In the genomic region with DNA sequence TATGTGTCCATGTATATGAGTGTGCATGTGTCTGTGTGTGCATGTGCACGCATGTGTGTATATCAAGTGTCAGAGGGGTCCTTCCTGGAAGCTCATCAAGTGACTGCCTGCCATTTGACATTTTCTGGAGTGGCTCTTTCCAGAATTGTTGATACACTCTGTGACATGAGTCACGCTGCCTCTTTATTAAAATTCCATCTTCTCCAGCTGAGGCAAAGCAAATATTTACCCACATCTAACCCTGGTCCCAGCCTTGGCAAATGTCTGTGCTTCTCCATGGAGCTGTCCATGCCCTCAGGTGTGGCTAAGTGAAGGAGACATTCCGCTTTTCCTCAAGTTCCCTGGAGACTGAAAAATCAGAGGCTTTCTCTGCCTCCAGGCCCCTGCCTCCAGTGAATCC, we compare ENCODE assay signal across 22 cellular contexts.
DNase-seq lines count a peak whose midpoint lies in the region; ATAC-seq and TF ChIP-seq lines count a peak whose summit lies in the region.
"Had no signal": no experiment of that assay in that cellular context is flagged by ENCODE, and none has a peak within 500 bp of the region (broad histone marks: within the 10 kb centered on the region; RNA-seq: fewer than 3 reads in every experiment).

No MANE protein-coding gene starts in this region.

- CTCF ChIA-PET in Caco-2 (lab: Charles Lee): interaction anchor here (0.8 kb wide), 1 partner anchor 9 kb away, joined by 3 read pairs; no protein-coding TSS in a partner anchor

- TF ChIP-seq CTCF in upper lobe of left lung (IDR thresholded peaks at IDR 0.05): no peak
- TF ChIP-seq CTCF in glutamatergic neuron (IDR thresholded peaks at IDR 0.05; ENCODE audit: partially characterized antibody, unreplicated experiment): no peak
- TF ChIP-seq CTCF in Caco-2 (IDR thresholded peaks at IDR 0.05; ENCODE audit: insufficient read depth in 1 of 2, low read depth in 1 of 2, low read length in 1 of 2, severe bottlenecking in 1 of 2, unreplicated experiment in 1 of 2): no peak

- ATAC-seq in upper lobe of left lung (ENCODE audit: low FRiP score in 2 of 2): peak; percentile 45 to 82

- 66 to 80% methylated on average over 3 of the region's 3 CpGs for WGBS in upper lobe of left lung, 2 donors

- no TSS peak for BruUV-seq in Caco-2 (replicated peaks; lab: Mats Ljungman, UMichigan)

- peak; percentile 11 for DNase-seq in NCI-H146 (lab: John Stamatoyannopoulos, UW)
- no peak for DNase-seq in NCI-H146 treated with DMSO at 0.1 percent for 48 hours (lab: John Stamatoyannopoulos, UW; ENCODE audit: unreplicated experiment)
- peak; percentile 79 for DNase-seq in NCI-H345 (lab: John Stamatoyannopoulos, UW)
- peak; percentile 85 to 90 for DNase-seq in SHP77 (lab: John Stamatoyannopoulos, UW)
- DNase-seq in upper lobe of left lung: peak in 1 of 2 donors; percentile 67
- no peak for DNase-seq in glutamatergic neuron
- DNase-seq in Caco-2: no peak
- no peak for DNase-seq in NAMALWA (ENCODE audit: low spot score)
- DNase-seq: activated CD4-positive, alpha-beta T cell treated with anti-CD3 and anti-CD28 coated beads for 48 hours; activated CD8-positive, alpha-beta memory T cell treated with anti-CD3 and anti-CD28 coated beads, Interleukin-2, amount 50 U/mL, for 48 hours; activated effector memory CD4-positive, alpha-beta T cell treated with anti-CD3 and anti-CD28 coated beads, Interleukin-2, amount 50 U/mL, for 16 hours; BE2C; Calu3; GM23248; hypothalamus; Karpas-422; kidney; NCI-H1694; stimulated activated CD4-positive, alpha-beta T cell treated with anti-CD3 and anti-CD28 coated beads, Interleukin-1b, Interleukin-23, amount 100 ng/mL, for 48 hours had no signal

- no peak overlapping the region for H3K4me3 ChIP-seq in upper lobe of left lung
- no peak overlapping the region for H3K4me3 ChIP-seq in Caco-2 (ENCODE audit: low read depth, low read length)
- H3K4me3 ChIP-seq: GM23248 had no signal

- H3K36me3 Mint-ChIP-seq in glutamatergic neuron (ENCODE audit: unreplicated experiment) (no peaks in the 10 kb centered on the region), Caco-2 (ENCODE audit: insufficient read depth, unreplicated experiment) (no peaks in the 10 kb centered on the region)

- POLR2A ChIA-PET in Caco-2 (lab: Charles Lee): no interaction called here

- H3K27ac ChIP-seq in upper lobe of left lung: peak overlapping the region in 3 of 4 donors; percentile 14 to 71 (median 62)
- H3K27ac ChIP-seq: GM23248 had no signal

- H3K4me1 Mint-ChIP-seq in glutamatergic neuron (ENCODE audit: low read depth, unreplicated experiment) (peaks cover 5% of the 10 kb centered on the region), Caco-2 (ENCODE audit: low read depth, unreplicated experiment) (peaks cover 31% of the 10 kb centered on the region)
- H3K4me1 Mint-ChIP-seq: nephron had no signal

- H3K9me3 ChIP-seq in upper lobe of left lung (no peaks in the 10 kb centered on the region), Caco-2 (no peaks in the 10 kb centered on the region)
- H3K9me3 ChIP-seq: BE2C had no signal

- H3K27me3 ChIP-seq in upper lobe of left lung: no peaks in the 10 kb centered on the region
- H3K27me3 ChIP-seq in Caco-2 (replicated peaks; ENCODE audit: control insufficient read depth, insufficient read depth, low read length): no peaks in the 10 kb centered on the region
- H3K27me3 ChIP-seq: BE2C had no signal

- no peak overlapping the region for H3K27ac Mint-ChIP-seq in glutamatergic neuron (ENCODE audit: unreplicated experiment)
- no peak overlapping the region for H3K27ac Mint-ChIP-seq in Caco-2 (ENCODE audit: unreplicated experiment)
- H3K27ac Mint-ChIP-seq: dendritic cell treated with granulocyte-macrophage colony-stimulating factor and Interleukin-4, amounts not matched to agents 40 ng/mL and 50 ng/mL, for 4 days; nephron; stimulated activated naive CD8-positive, alpha-beta T cell treated with anti-CD3 and anti-CD28 coated beads, Interleukin-15, Interleukin-2, amounts not matched to agents 100 ng/mL and 50 ng/mL, for 24 hours had no signal

- intact Hi-C loops in Caco-2 (cut with micrococcal nuclease; ENCODE audit: unreplicated experiment): no loop called here

- no peaks in the 10 kb centered on the region for H3K9me3 Mint-ChIP-seq in glutamatergic neuron (ENCODE audit: unreplicated experiment)
- H3K9me3 Mint-ChIP-seq in Caco-2 (ENCODE audit: unreplicated experiment): no peaks in the 10 kb centered on the region
- H3K9me3 Mint-ChIP-seq: nephron; stimulated activated naive CD8-positive, alpha-beta T cell treated with anti-CD3 and anti-CD28 coated beads, Interleukin-15, Interleukin-2, amounts not matched to agents 100 ng/mL and 50 ng/mL, for 24 hours had no signal

- no peaks in the 10 kb centered on the region for H3K36me3 ChIP-seq in upper lobe of left lung
- H3K36me3 ChIP-seq in Caco-2 (ENCODE audit: control insufficient read depth, insufficient read depth, low read length): no peaks in the 10 kb centered on the region
- H3K36me3 ChIP-seq: BE2C had no signal

- H3K4me3 Mint-ChIP-seq in glutamatergic neuron (ENCODE audit: unreplicated experiment) (no peak overlapping the region), Caco-2 (ENCODE audit: unreplicated experiment) (no peak overlapping the region)
- H3K4me3 Mint-ChIP-seq: dendritic cell treated with granulocyte-macrophage colony-stimulating factor and Interleukin-4, amounts not matched to agents 40 ng/mL and 50 ng/mL, for 4 days; nephron; stimulated activated naive CD8-positive, alpha-beta T cell treated with anti-CD3 and anti-CD28 coated beads, Interleukin-15, Interleukin-2, amounts not matched to agents 100 ng/mL and 50 ng/mL, for 24 hours had no signal

- TF ChIP-seq EP300 in upper lobe of left lung (IDR thresholded peaks at IDR 0.05): peak; percentile 41 to 95 (median 58)

- peaks cover 0 to 26% (median 10%) of the 10 kb centered on the region in 4 donors for H3K4me1 ChIP-seq in upper lobe of left lung
- peaks cover 21% of the 10 kb centered on the region for H3K4me1 ChIP-seq in Caco-2
- H3K4me1 ChIP-seq: BE2C had no signal

- TF ChIP-seq POLR2A in upper lobe of left lung (IDR thresholded peaks at IDR 0.05): no peak

- H3K27me3 Mint-ChIP-seq in glutamatergic neuron (ENCODE audit: unreplicated experiment) (peaks cover 2% of the 10 kb centered on the region), Caco-2 (ENCODE audit: insufficient read depth, unreplicated experiment) (no peaks in the 10 kb centered on the region)

Comparison
In these comparisons a context has a peak if more than half of its experiments do, and no peak if none do; other contexts are left out.
1. DNase-seq: peak in NCI-H146 (single experiment), NCI-H345 (single experiment) and SHP77 (2 of 2); none in NCI-H146 treated with DMSO at 0.1 percent for 48 hours (single experiment), glutamatergic neuron (single experiment), Caco-2 (0 of 2) and NAMALWA (single experiment).